ENCODE assay signal across 8 cellular contexts in the genomic region with DNA sequence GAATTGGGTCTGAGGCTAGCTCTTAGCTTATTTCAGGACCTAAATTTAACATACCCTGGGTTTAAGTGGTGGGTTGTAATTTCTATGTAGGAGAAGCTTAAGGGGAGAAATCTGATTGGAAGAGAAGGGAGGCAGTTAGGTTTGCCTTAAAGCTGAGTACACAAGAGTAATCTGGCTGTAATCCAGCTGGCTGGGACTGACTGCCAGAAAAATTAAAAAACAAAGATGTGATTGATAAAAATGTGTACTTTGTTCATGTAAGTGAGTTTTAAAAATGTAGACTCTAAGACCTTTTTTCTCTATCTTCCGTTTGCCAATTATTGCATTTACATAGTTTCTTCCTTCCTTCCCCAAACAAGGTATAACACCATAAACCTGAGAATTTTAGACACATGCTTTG. TPM values are rescaled to one million over a fixed set of nuclear protein-coding genes. Genes with fewer than 3 reads are reported as not detected.
DNase-seq lines count a peak whose midpoint lies in the region; ATAC-seq and TF ChIP-seq lines count a peak whose summit lies in the region.
"Had no signal": no experiment of that assay in that cellular context is flagged by ENCODE, and none has a peak within 500 bp of the region (broad histone marks: within the 10 kb centered on the region; RNA-seq: fewer than 3 reads in every experiment).

No MANE protein-coding gene starts in this region.

- no TSS peak for BruUV-seq in A673 (replicated peaks; lab: Mats Ljungman, UMichigan)

- H3K36me3 ChIP-seq in A673 (ENCODE audit: insufficient read depth, low read length, poor library complexity, severe bottlenecking), result no peaks in the 10 kb centered on the region
- H3K36me3 ChIP-seq: BE2C had no signal

- CTCF ChIA-PET in A673 (lab: Charles Lee), result interaction anchor here (2.0 kb wide), 1 partner anchor 19 kb away, joined by 8 read pairs; no protein-coding TSS in a partner anchor

- ATAC-seq in GM21619 (IDR thresholded peaks at IDR 0.05; ENCODE audit: unreplicated experiment), result no peak

- POLR2A ChIA-PET in A673 (lab: Charles Lee; ENCODE audit: low non-redundant PET), result no interaction called here

- DNase-seq in A673 (ENCODE audit: low spot score), result peak; percentile 14
- peak; percentile 53 for DNase-seq in NCI-H345 treated with DMSO at 0.1 percent for 48 hours (lab: John Stamatoyannopoulos, UW; ENCODE audit: unreplicated experiment)
- peak; percentile 30 for DNase-seq in fibroblast of villous mesenchyme (ENCODE audit: low read depth)
- DNase-seq in Ammon's horn (ENCODE audit: low spot score), result no peak
- no peak for DNase-seq in posterior vena cava (ENCODE audit: low spot score)
- DNase-seq: BE2C had no signal

- no peak overlapping the region for H3K27ac ChIP-seq in A673 (ENCODE audit: low read depth, low read length, poor library complexity, severe bottlenecking)

- H3K4me3 ChIP-seq in A673 (ENCODE audit: low read depth, low read length, poor library complexity, severe bottlenecking) (no peak overlapping the region), fibroblast of villous mesenchyme (ENCODE audit: low read depth, low read length) (no peak overlapping the region)

- no peaks in the 10 kb centered on the region for H3K27me3 ChIP-seq in A673 (replicated peaks; ENCODE audit: insufficient read depth, low read depth, low read length, poor library complexity)
- H3K27me3 ChIP-seq: BE2C had no signal

- intact Hi-C loops in A673 (cut with micrococcal nuclease; ENCODE audit: unreplicated experiment) (no loop called here), posterior vena cava (cut with DNase I) (no loop called here)

- no peak for TF ChIP-seq CTCF in A673 (conservative IDR thresholded peaks at IDR 0.05; ENCODE audit: low read depth, low read length)
- no peak for TF ChIP-seq CTCF in fibroblast of villous mesenchyme (IDR thresholded peaks at IDR 0.05; ENCODE audit: insufficient read depth, low read depth, low read length)

- peaks cover 10% of the 10 kb centered on the region for H3K4me1 ChIP-seq in A673 (ENCODE audit: insufficient read depth, low read length, poor library complexity, severe bottlenecking)

- no peaks in the 10 kb centered on the region for H3K9me3 ChIP-seq in A673 (ENCODE audit: low read depth, low read length, poor library complexity, severe bottlenecking)
- H3K9me3 ChIP-seq: BE2C had no signal

RNA-seq across cellular contexts. Expression of a gene that starts 17.4 kb away (rescaled TPM):
- total RNA-seq in A673 (2021) (not detected in 2 replicates), fibroblast of villous mesenchyme (not detected in 2 replicates), posterior vena cava (1 to 10 TPM in 1 of 2 donors, not detected in 1; 1.7 TPM)
- total RNA-seq: kidney epithelial cell had no signal

RNA-seq across cellular contexts. Expression of a gene that starts 19.9 kb away (rescaled TPM):
- 4.7 and 9.1 TPM in 2 replicates for total RNA-seq in A673 (2021)
- 16.4 and 19.9 TPM in 2 replicates for total RNA-seq in fibroblast of villous mesenchyme
- total RNA-seq in posterior vena cava, result 10 to 100 TPM; 27.4 to 47.1 TPM

RNA-seq across cellular contexts. Expression of a gene that starts 22.4 kb away (rescaled TPM):
- total RNA-seq in A673 (2021) (21.9 and 26.3 TPM in 2 replicates), fibroblast of villous mesenchyme (14.8 and 17.7 TPM in 2 replicates), posterior vena cava (10 to 100 TPM; 27.8 to 29.5 TPM)

RNA-seq across cellular contexts. Expression of a gene that starts 22.5 kb away (rescaled TPM):
- total RNA-seq in A673 (2021) (67.6 and 70.5 TPM in 2 replicates), fibroblast of villous mesenchyme (29.0 and 38.4 TPM in 2 replicates), posterior vena cava (10 to 100 TPM; 50.1 to 57.7 TPM)

RNA-seq across cellular contexts. Expression of a gene that starts 39.1 kb away (rescaled TPM):
- total RNA-seq in A673 (2021), result 27.6 and 29.1 TPM in 2 replicates
- total RNA-seq in fibroblast of villous mesenchyme, result 107 and 126 TPM in 2 replicates
- total RNA-seq in posterior vena cava, result 10 to 100 TPM; 41.7 to 53.0 TPM

Comparison
In these comparisons a context has a peak if more than half of its experiments do, and no peak if none do; other contexts are left out.
1. DNase-seq: peak in A673 (single experiment), NCI-H345 treated with DMSO at 0.1 percent for 48 hours (single experiment) and fibroblast of villous mesenchyme (single experiment); none in Ammon's horn (single experiment) and posterior vena cava (single experiment).